ENCODE assay signal across 14 cellular contexts in the genomic region with DNA sequence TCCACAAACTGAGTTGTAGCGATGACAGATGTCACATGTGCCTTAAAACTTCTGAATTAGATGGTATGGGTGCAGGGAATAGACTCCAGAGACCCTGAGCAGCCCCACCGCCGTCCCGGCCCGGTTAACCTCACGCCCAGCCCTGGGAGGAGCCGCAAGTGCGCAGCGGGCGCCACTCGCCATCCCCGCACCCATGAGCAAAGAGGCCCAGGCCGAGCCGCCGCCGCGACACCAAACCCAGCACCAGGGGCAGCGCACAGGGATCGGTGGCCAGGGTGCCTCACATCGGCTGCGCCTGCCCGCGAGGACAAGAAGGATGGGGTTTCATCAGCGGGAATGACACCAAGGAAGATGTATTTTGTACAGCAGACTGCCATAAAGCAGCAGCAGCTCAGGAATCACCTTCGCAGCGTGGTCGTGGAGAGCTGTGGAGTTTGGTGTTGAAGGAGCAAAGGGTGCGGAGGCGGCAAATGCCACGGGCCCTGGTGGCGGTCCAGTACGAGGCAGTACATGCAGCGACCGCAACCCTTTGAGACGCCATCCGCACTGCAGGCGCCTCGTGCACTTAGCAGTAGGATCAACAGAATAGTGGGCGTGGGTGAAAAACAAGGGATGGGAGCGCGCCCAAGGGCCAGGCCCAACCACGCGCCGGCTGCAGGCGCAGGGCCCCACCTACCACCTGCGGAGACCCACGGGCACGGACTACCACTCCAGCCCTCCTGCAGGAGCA.
DNase-seq lines count a peak whose midpoint lies in the region; ATAC-seq and TF ChIP-seq lines count a peak whose summit lies in the region.
"Had no signal": no experiment of that assay in that cellular context is flagged by ENCODE, and none has a peak within 500 bp of the region (broad histone marks: within the 10 kb centered on the region; RNA-seq: fewer than 3 reads in every experiment).

No MANE protein-coding gene starts in this region.

- H3K9me2 ChIP-seq in GM23338 (ENCODE audit: insufficient read depth) (peaks cover 7% of the 10 kb centered on the region; the same call in 1 of the 2 replicates), Karpas-422 (replicated peaks; ENCODE audit: insufficient read depth, low read length) (no peaks in the 10 kb centered on the region), GM23248 (ENCODE audit: insufficient read depth) (no peaks in the 10 kb centered on the region)

- H3K36me3 ChIP-seq in GM23338 (ENCODE audit: insufficient read depth) = no peaks in the 10 kb centered on the region
- no peaks in the 10 kb centered on the region for H3K36me3 ChIP-seq in Karpas-422 (ENCODE audit: insufficient read depth, low read length)
- H3K36me3 ChIP-seq in mesenchymal stem cell (ENCODE audit: control insufficient read depth in 1 of 2, insufficient read depth in 2 of 2, low read depth in 1 of 2, low read length in 2 of 2) = no peaks in the 10 kb centered on the region
- H3K36me3 ChIP-seq in GM23248 (ENCODE audit: low read depth) = no peaks in the 10 kb centered on the region
- H3K36me3 ChIP-seq in effector memory CD4-positive, alpha-beta T cell (ENCODE audit: control insufficient read depth, insufficient read depth, low read length) = no peaks in the 10 kb centered on the region
- H3K36me3 ChIP-seq: BLaER1 treated with 17β-estradiol and CSF1 and Interleukin-3, amounts not matched to agents 10 nM and 100 nM had no signal

- no peak overlapping the region for H3K27ac ChIP-seq in GM23338 (ENCODE audit: low read depth)
- no peak overlapping the region for H3K27ac ChIP-seq in Karpas-422 (ENCODE audit: low read length)
- no peak overlapping the region for H3K27ac ChIP-seq in mesenchymal stem cell (ENCODE audit: low read length, poor library complexity, severe bottlenecking)
- no peak overlapping the region for H3K27ac ChIP-seq in GM23248
- no peak overlapping the region for H3K27ac ChIP-seq in effector memory CD4-positive, alpha-beta T cell (ENCODE audit: insufficient read depth, low read length, poor library complexity, severe bottlenecking)
- H3K27ac ChIP-seq: BLaER1 treated with 17β-estradiol and CSF1 and Interleukin-3, amounts not matched to agents 10 nM and 100 nM; HL-60 had no signal

- H3K23ac ChIP-seq in mesenchymal stem cell (ENCODE audit: low read length in 2 of 2) = no peak overlapping the region

- H3K27me3 ChIP-seq in GM23338 (ENCODE audit: insufficient read depth) = no peaks in the 10 kb centered on the region
- no peaks in the 10 kb centered on the region for H3K27me3 ChIP-seq in Karpas-422 (ENCODE audit: low read length)
- no peaks in the 10 kb centered on the region for H3K27me3 ChIP-seq in mesenchymal stem cell (ENCODE audit: control insufficient read depth in 1 of 2, insufficient read depth in 1 of 2, low read length in 2 of 2)
- H3K27me3 ChIP-seq in GM23248 (replicated peaks; ENCODE audit: insufficient read depth) = no peaks in the 10 kb centered on the region
- H3K27me3 ChIP-seq in effector memory CD4-positive, alpha-beta T cell (replicated peaks; ENCODE audit: control insufficient read depth, insufficient read depth, low read length, poor library complexity, severe bottlenecking) = no peaks in the 10 kb centered on the region
- H3K27me3 ChIP-seq: BLaER1 treated with 17β-estradiol and CSF1 and Interleukin-3, amounts not matched to agents 10 nM and 100 nM had no signal

- H3K9ac ChIP-seq in Karpas-422 (ENCODE audit: low read length) = no peak overlapping the region
- H3K9ac ChIP-seq in mesenchymal stem cell (ENCODE audit: low read length) = no peak overlapping the region
- no peak overlapping the region for H3K9ac ChIP-seq in GM23248
- H3K9ac ChIP-seq: BLaER1 treated with 17β-estradiol and CSF1 and Interleukin-3, amounts not matched to agents 10 nM and 100 nM had no signal

- no peaks in the 10 kb centered on the region for H3K36me3 Mint-ChIP-seq in GM23338 (ENCODE audit: low read depth)
- H3K36me3 Mint-ChIP-seq in activated naive CD8-positive, alpha-beta T cell treated with anti-CD3 and anti-CD28 coated beads, Interleukin-2, amount 50 U/mL, for 24 hours (ENCODE audit: low read depth) = no peaks in the 10 kb centered on the region
- H3K36me3 Mint-ChIP-seq: CD4-positive, CD25-positive, alpha-beta regulatory T cell had no signal

- H4K8ac ChIP-seq in mesenchymal stem cell (ENCODE audit: low read length) = peak overlapping the region; percentile 33

- H3K79me2 ChIP-seq in GM23338 (replicated peaks; ENCODE audit: insufficient read depth) (no peaks in the 10 kb centered on the region), Karpas-422 (ENCODE audit: low read length) (no peaks in the 10 kb centered on the region), GM23248 (ENCODE audit: insufficient read depth) (no peaks in the 10 kb centered on the region)

- H2BK5ac ChIP-seq in mesenchymal stem cell (ENCODE audit: low read depth, low read length, poor library complexity, severe bottlenecking) = no peak overlapping the region

- no peak overlapping the region for H2AK5ac ChIP-seq in mesenchymal stem cell (ENCODE audit: low read length, severe bottlenecking)

- H3K79me1 ChIP-seq in mesenchymal stem cell (replicated peaks; ENCODE audit: low read length, poor library complexity, severe bottlenecking) = no peaks in the 10 kb centered on the region

- H3K27ac Mint-ChIP-seq in GM23338 = no peak overlapping the region
- H3K27ac Mint-ChIP-seq in activated naive CD8-positive, alpha-beta T cell treated with anti-CD3 and anti-CD28 coated beads, Interleukin-2, amount 50 U/mL, for 24 hours = no peak overlapping the region

- 99% methylated on average over 48 of the region's 48 CpGs for WGBS in mesenchymal stem cell
- WGBS in GM23248 (ENCODE audit: low coverage in 1 of 2, low lambda C conversion rate in 2 of 2, missing lambda C conversion rate in 2 of 2), 2 experiments = 97% methylated on average over 48 of the region's 48 CpGs

- H3K4me1 Mint-ChIP-seq in GM23338 = peaks cover 3% of the 10 kb centered on the region; the same call in 2 of the 3 replicates
- H3K4me1 Mint-ChIP-seq in activated naive CD8-positive, alpha-beta T cell treated with anti-CD3 and anti-CD28 coated beads, Interleukin-2, amount 50 U/mL, for 24 hours = no peaks in the 10 kb centered on the region
- H3K4me1 Mint-ChIP-seq: CD4-positive, CD25-positive, alpha-beta regulatory T cell had no signal

- H4K20me1 ChIP-seq in GM23338 (replicated peaks; ENCODE audit: insufficient read depth) = no peaks in the 10 kb centered on the region
- no peaks in the 10 kb centered on the region for H4K20me1 ChIP-seq in Karpas-422 (ENCODE audit: insufficient read depth, low read depth, low read length)
- H4K20me1 ChIP-seq in GM23248 (ENCODE audit: insufficient read depth) = no peaks in the 10 kb centered on the region
- H4K20me1 ChIP-seq: BLaER1 treated with 17β-estradiol and CSF1 and Interleukin-3, amounts not matched to agents 10 nM and 100 nM had no signal

- H3K18ac ChIP-seq in mesenchymal stem cell (ENCODE audit: low read depth in 1 of 2, low read length in 2 of 2) = no peak overlapping the region

- H3K14ac ChIP-seq in mesenchymal stem cell (ENCODE audit: low read length in 2 of 2) = no peak overlapping the region

- TF ChIP-seq CTCF in GM23338 (conservative IDR thresholded peaks at IDR 0.05; ENCODE audit: low read depth in 2 of 2) = no peak

- no peak overlapping the region for H3K4me3 Mint-ChIP-seq in GM23338
- no peak overlapping the region for H3K4me3 Mint-ChIP-seq in activated naive CD8-positive, alpha-beta T cell treated with anti-CD3 and anti-CD28 coated beads, Interleukin-2, amount 50 U/mL, for 24 hours

- H3K9me3 Mint-ChIP-seq in GM23338 = no peaks in the 10 kb centered on the region
- no peaks in the 10 kb centered on the region for H3K9me3 Mint-ChIP-seq in activated naive CD8-positive, alpha-beta T cell treated with anti-CD3 and anti-CD28 coated beads, Interleukin-2, amount 50 U/mL, for 24 hours

- H3F3A ChIP-seq in GM23338 (replicated peaks; ENCODE audit: low read depth) (no peaks in the 10 kb centered on the region), GM23248 (ENCODE audit: insufficient read depth) (peaks cover 10% of the 10 kb centered on the region)

- no peak overlapping the region for H3K4me2 ChIP-seq in GM23338
- H3K4me2 ChIP-seq in Karpas-422 (ENCODE audit: low read depth, low read length, poor library complexity, severe bottlenecking) = no peak overlapping the region
- H3K4me2 ChIP-seq in mesenchymal stem cell (ENCODE audit: low read length, poor library complexity, severe bottlenecking) = no peak overlapping the region
- H3K4me2 ChIP-seq in GM23248 (ENCODE audit: unreplicated experiment) = no peak overlapping the region
- H3K4me2 ChIP-seq: BLaER1 treated with 17β-estradiol and CSF1 and Interleukin-3, amounts not matched to agents 10 nM and 100 nM had no signal

- H2BK120ac ChIP-seq in mesenchymal stem cell (ENCODE audit: low read depth, low read length) = no peak overlapping the region

- peak overlapping the region in 1 of 2 experiments; percentile 21 for H2BK12ac ChIP-seq in mesenchymal stem cell (ENCODE audit: low read length in 2 of 2)

- DNase-seq in GM23338 (ENCODE audit: low spot score) = no peak
- peak; percentile 22 for DNase-seq in Karpas-422
- no peak for DNase-seq in mesenchymal stem cell
- no peak for DNase-seq in stimulated activated naive CD8-positive, alpha-beta T cell treated with anti-CD3 and anti-CD28 coated beads, Interleukin-15, Interleukin-2, amounts not matched to agents 100 U/mL and 50 U/mL, for 24 hours
- no peak for DNase-seq in GM23248
- DNase-seq in activated naive CD8-positive, alpha-beta T cell treated with anti-CD3 and anti-CD28 coated beads, Interleukin-2, amount 50 U/mL, for 24 hours = no peak
- no peak for DNase-seq in effector memory CD4-positive, alpha-beta T cell
- DNase-seq in NAMALWA (ENCODE audit: low spot score) = no peak
- DNase-seq: ACHN; CD4-positive, CD25-positive, alpha-beta regulatory T cell; DMS79 had no signal

- H3K4ac ChIP-seq in mesenchymal stem cell (ENCODE audit: low read depth in 1 of 2, low read length in 2 of 2) = no peak overlapping the region

- H3K27me3 Mint-ChIP-seq in GM23338 (ENCODE audit: insufficient read depth, low read depth, poor library complexity) = peaks cover 6% of the 10 kb centered on the region
- no peaks in the 10 kb centered on the region for H3K27me3 Mint-ChIP-seq in activated naive CD8-positive, alpha-beta T cell treated with anti-CD3 and anti-CD28 coated beads, Interleukin-2, amount 50 U/mL, for 24 hours

- H3K4me3 ChIP-seq in GM23338 (no peak overlapping the region), Karpas-422 (ENCODE audit: low read length) (no peak overlapping the region), mesenchymal stem cell (ENCODE audit: insufficient read depth in 1 of 2, low read depth in 1 of 2, low read length in 2 of 2) (no peak overlapping the region), GM23248 (no peak overlapping the region)
- H3K4me3 ChIP-seq in effector memory CD4-positive, alpha-beta T cell (ENCODE audit: insufficient read depth, low read depth, low read length, poor library complexity, severe bottlenecking) = no peak overlapping the region
- H3K4me3 ChIP-seq: BLaER1 treated with 17β-estradiol and CSF1 and Interleukin-3, amounts not matched to agents 10 nM and 100 nM; GM12878 had no signal

- H4K91ac ChIP-seq in mesenchymal stem cell (ENCODE audit: low read length) = no peak overlapping the region

- H3K9me3 ChIP-seq in Karpas-422 (ENCODE audit: low read length) (no peaks in the 10 kb centered on the region), mesenchymal stem cell (ENCODE audit: control insufficient read depth, low read length) (no peaks in the 10 kb centered on the region), GM23248 (ENCODE audit: low read depth) (no peaks in the 10 kb centered on the region)
- H3K9me3 ChIP-seq in effector memory CD4-positive, alpha-beta T cell (ENCODE audit: control insufficient read depth, low read length) = no peaks in the 10 kb centered on the region

- in situ Hi-C loops in GM23248 (cut with MboI) = no loop called here

- H3K4me1 ChIP-seq in GM23338 (ENCODE audit: insufficient read depth) = no peaks in the 10 kb centered on the region
- H3K4me1 ChIP-seq in Karpas-422 (ENCODE audit: low read length) = no peaks in the 10 kb centered on the region
- H3K4me1 ChIP-seq in mesenchymal stem cell (ENCODE audit: control insufficient read depth, insufficient read depth, low read depth, low read length) = peaks cover 1% of the 10 kb centered on the region
- H3K4me1 ChIP-seq in GM23248 (ENCODE audit: insufficient read depth) = peaks cover 11% of the 10 kb centered on the region
- no peaks in the 10 kb centered on the region for H3K4me1 ChIP-seq in effector memory CD4-positive, alpha-beta T cell (ENCODE audit: control insufficient read depth, insufficient read depth, low read length, poor library complexity, severe bottlenecking)
- H3K4me1 ChIP-seq: BLaER1 treated with 17β-estradiol and CSF1 and Interleukin-3, amounts not matched to agents 10 nM and 100 nM had no signal

- no peak overlapping the region for H2BK15ac ChIP-seq in mesenchymal stem cell (ENCODE audit: low read depth, poor library complexity, severe bottlenecking)

- H2AFZ ChIP-seq in GM23338 (peak overlapping the region; percentile 74), Karpas-422 (ENCODE audit: low read length) (no peak overlapping the region), mesenchymal stem cell (ENCODE audit: low read depth, low read length) (no peak overlapping the region), GM23248 (no peak overlapping the region)

- peak; percentile 64 for ATAC-seq in GM23338
- peak; percentile 46 for ATAC-seq in stimulated activated naive CD8-positive, alpha-beta T cell treated with anti-CD3 and anti-CD28 coated beads, Interleukin-15, Interleukin-2, amounts not matched to agents 100 U/mL and 50 U/mL, for 24 hours
- ATAC-seq in activated naive CD8-positive, alpha-beta T cell treated with anti-CD3 and anti-CD28 coated beads, Interleukin-2, amount 50 U/mL, for 24 hours = no peak
- ATAC-seq: GM12878 had no signal
